14 cellular contexts compared by ENCODE assay signal in genomic region chr14:28057286-28058011, GRCh38.
DNase-seq lines count a peak whose midpoint lies in the region; ATAC-seq, FAIRE-seq and TF ChIP-seq lines count a peak whose summit lies in the region.
"Had no signal": no experiment of that assay in that cellular context is flagged by ENCODE, and none has a peak within 500 bp of the region (broad histone marks: within the 10 kb centered on the region; RNA-seq: fewer than 3 reads in every experiment).

No MANE protein-coding gene starts in this region.

- H3K27ac ChIP-seq in BLaER1 treated with 17β-estradiol and CSF1 and Interleukin-3, amounts not matched to agents 10 nM and 100 nM, result peak overlapping the region in 7 of 11 experiments; percentile 15 to 58 (median 28); a peak in 8 of 22 replicates
- H3K27ac ChIP-seq in MM.1S (ENCODE audit: low read length) (peak overlapping the region; percentile 56), K562 (ENCODE audit: extremely low read depth, low read depth, low read length) (no peak overlapping the region), lower lobe of right lung (no peak overlapping the region)
- H3K27ac ChIP-seq in effector memory CD4-positive, alpha-beta T cell (ENCODE audit: insufficient read depth, low read length, poor library complexity, severe bottlenecking), result no peak overlapping the region
- H3K27ac ChIP-seq: heart left ventricle, upper lobe of left lung had no signal

- peak overlapping the region in 3 of 11 experiments; percentile 38 to 55 (median 53); a peak in 3 of 22 replicates for H3K9ac ChIP-seq in BLaER1 treated with 17β-estradiol and CSF1 and Interleukin-3, amounts not matched to agents 10 nM and 100 nM
- peak overlapping the region; percentile 3; the same call in 1 of the 2 replicates for H3K9ac ChIP-seq in MM.1S (ENCODE audit: low read length)
- H3K9ac ChIP-seq in K562 (ENCODE audit: insufficient read depth in 1 of 2, low read depth in 2 of 2, low read length in 2 of 2), result no peak overlapping the region

- no peaks in the 10 kb centered on the region for H3K9me1 ChIP-seq in K562 (ENCODE audit: control insufficient read depth, insufficient read depth, low read length)

- ATAC-seq in K562, result no peak
- ATAC-seq in lower lobe of right lung, result peak; percentile 47 to 51
- no peak for ATAC-seq in HG03095 (IDR thresholded peaks at IDR 0.05; ENCODE audit: unreplicated experiment)
- ATAC-seq in GM21737 (IDR thresholded peaks at IDR 0.05; ENCODE audit: unreplicated experiment), result no peak
- ATAC-seq: HCT116, heart left ventricle, T-helper 17 cell had no signal

- CTCF ChIA-PET in K562 (lab: Yijun Ruan, JAX; ENCODE audit: low intra/inter-chr PET ratio), result no interaction called here

- DNase-seq in MM.1S, result peak; percentile 58
- no peak for DNase-seq in K562 (ENCODE audit: extremely low read depth in 1 of 4, low spot score in 3 of 4)
- no peak for DNase-seq in lower lobe of right lung
- no peak for DNase-seq in stimulated activated CD4-positive, alpha-beta T cell treated with anti-CD3 and anti-CD28 coated beads, Interleukin-4, amount 100 ng/mL, for 24 hours
- DNase-seq in effector memory CD4-positive, alpha-beta T cell, result no peak
- DNase-seq: activated T-cell treated with anti-CD3 and anti-CD28 coated beads, Interleukin-2, amount 50 U/mL, for 48 hours; heart left ventricle; NCI-H2227 treated with DMSO at 0.1 percent for 48 hours; T-helper 17 cell; upper lobe of left lung had no signal

- no peak for FAIRE-seq in K562 (lab: Jason Lieb, UNC)

- 0% methylated on average over 3 of the region's 3 CpGs for WGBS in K562 (ENCODE audit: insufficient coverage, low coverage, missing lambda C conversion rate)

- no peak for TF ChIP-seq RAD21 in K562 (CRISPR knock-in tag; conservative IDR thresholded peaks at IDR 0.05 in 1 of 2, IDR thresholded peaks at IDR 0.05 in 1 of 2)

- H3K9me2 ChIP-seq in MM.1S (replicated peaks; ENCODE audit: insufficient read depth, low read length), result no peaks in the 10 kb centered on the region

- H3K79me2 ChIP-seq in MM.1S (ENCODE audit: low read length), result no peaks in the 10 kb centered on the region
- H3K79me2 ChIP-seq in K562 (ENCODE audit: control insufficient read depth, insufficient read depth, low read length), result no peaks in the 10 kb centered on the region

- H3K9me3 ChIP-seq in BLaER1 treated with 17β-estradiol and CSF1 and Interleukin-3, amounts not matched to agents 10 nM and 100 nM (replicated peaks in 1 of 11), result no peaks in the 10 kb centered on the region
- H3K9me3 ChIP-seq in MM.1S (replicated peaks; ENCODE audit: insufficient read depth, low read length), result no peaks in the 10 kb centered on the region
- no peaks in the 10 kb centered on the region for H3K9me3 ChIP-seq in K562 (replicated peaks; ENCODE audit: control insufficient read depth, insufficient read depth, low read depth, low read length)
- no peaks in the 10 kb centered on the region for H3K9me3 ChIP-seq in lower lobe of right lung
- peaks cover 10% of the 10 kb centered on the region for H3K9me3 ChIP-seq in effector memory CD4-positive, alpha-beta T cell (ENCODE audit: control insufficient read depth, low read length)
- H3K9me3 ChIP-seq: upper lobe of left lung had no signal

- in situ Hi-C loops in K562 (cut with MboI), result no loop called here

- peak overlapping the region; percentile 57 for H2AFZ ChIP-seq in MM.1S (ENCODE audit: low read length)
- H2AFZ ChIP-seq in K562 (ENCODE audit: low read depth, low read length), result no peak overlapping the region

- intact Hi-C loops in K562 (cut with micrococcal nuclease), result no loop called here
- intact Hi-C loops in lower lobe of right lung (cut with DNase I), result no loop called here

- no peak for TF ChIP-seq POLR2A in K562 (conservative IDR thresholded peaks at IDR 0.05)

- no peak for TF ChIP-seq EP300 in K562 (IDR thresholded peaks at IDR 0.05; ENCODE audit: low read length)

- H3K27me3 ChIP-seq in BLaER1 treated with 17β-estradiol and CSF1 and Interleukin-3, amounts not matched to agents 10 nM and 100 nM, result no peaks in the 10 kb centered on the region
- no peaks in the 10 kb centered on the region for H3K27me3 ChIP-seq in MM.1S (replicated peaks; ENCODE audit: insufficient read depth, low read length)
- H3K27me3 ChIP-seq in K562 (ENCODE audit: control insufficient read depth in 2 of 2, insufficient read depth in 2 of 2, low read length in 2 of 2), result no peaks in the 10 kb centered on the region
- no peaks in the 10 kb centered on the region for H3K27me3 ChIP-seq in lower lobe of right lung (ENCODE audit: low read depth)
- no peaks in the 10 kb centered on the region for H3K27me3 ChIP-seq in effector memory CD4-positive, alpha-beta T cell (replicated peaks; ENCODE audit: control insufficient read depth, insufficient read depth, low read length, poor library complexity, severe bottlenecking)
- H3K27me3 ChIP-seq: heart left ventricle, upper lobe of left lung had no signal

- H3K4me2 ChIP-seq in BLaER1 treated with 17β-estradiol and CSF1 and Interleukin-3, amounts not matched to agents 10 nM and 100 nM, result peak overlapping the region; percentile 52 to 72 (median 63)
- H3K4me2 ChIP-seq in MM.1S (ENCODE audit: low read depth, low read length) (peak overlapping the region; percentile 60), K562 (ENCODE audit: insufficient read depth, low read length) (no peak overlapping the region)

- no peaks in the 10 kb centered on the region for H3K36me3 ChIP-seq in BLaER1 treated with 17β-estradiol and CSF1 and Interleukin-3, amounts not matched to agents 10 nM and 100 nM
- H3K36me3 ChIP-seq in MM.1S (replicated peaks; ENCODE audit: insufficient read depth, low read length), result no peaks in the 10 kb centered on the region
- H3K36me3 ChIP-seq in K562 (ENCODE audit: control insufficient read depth, insufficient read depth, low read length), result no peaks in the 10 kb centered on the region
- no peaks in the 10 kb centered on the region for H3K36me3 ChIP-seq in lower lobe of right lung
- no peaks in the 10 kb centered on the region for H3K36me3 ChIP-seq in effector memory CD4-positive, alpha-beta T cell (ENCODE audit: control insufficient read depth, insufficient read depth, low read length)
- H3K36me3 ChIP-seq: heart left ventricle, upper lobe of left lung had no signal

- TF ChIP-seq CTCF in MM.1S (IDR thresholded peaks at IDR 0.05; ENCODE audit: low read length) (no peak), K562 (IDR thresholded peaks at IDR 0.05 in 2 of 3, conservative IDR thresholded peaks at IDR 0.05 in 1 of 3; ENCODE audit: insufficient read depth in 2 of 3, low read depth in 1 of 3, low read length in 3 of 3) (no peak), lower lobe of right lung (IDR thresholded peaks at IDR 0.05) (no peak)

- no TSS peak for BruUV-seq in K562 (replicated peaks; lab: Mats Ljungman, UMichigan)

- H3K4me1 ChIP-seq in BLaER1 treated with 17β-estradiol and CSF1 and Interleukin-3, amounts not matched to agents 10 nM and 100 nM, result peaks cover 0 to 13% (median 5%) of the 10 kb centered on the region in 10 experiments; a peak in 9 of 20 replicates
- H3K4me1 ChIP-seq in MM.1S (ENCODE audit: low read length) (peaks cover 12% of the 10 kb centered on the region; the same call in 1 of the 2 replicates), K562 (replicated peaks in 1 of 2; ENCODE audit: control insufficient read depth in 2 of 2, insufficient read depth in 2 of 2, low read length in 2 of 2) (no peaks in the 10 kb centered on the region), lower lobe of right lung (no peaks in the 10 kb centered on the region)
- no peaks in the 10 kb centered on the region for H3K4me1 ChIP-seq in effector memory CD4-positive, alpha-beta T cell (ENCODE audit: control insufficient read depth, insufficient read depth, low read length, poor library complexity, severe bottlenecking)
- H3K4me1 ChIP-seq: heart left ventricle had no signal

- no peaks in the 10 kb centered on the region for H4K20me1 ChIP-seq in BLaER1 treated with 17β-estradiol and CSF1 and Interleukin-3, amounts not matched to agents 10 nM and 100 nM
- H4K20me1 ChIP-seq in MM.1S (ENCODE audit: insufficient read depth, low read length) (no peaks in the 10 kb centered on the region), K562 (replicated peaks; ENCODE audit: control insufficient read depth, insufficient read depth, low read length) (no peaks in the 10 kb centered on the region)

- POLR2A ChIA-PET in K562 (lab: Yijun Ruan, JAX), result no interaction called here

- no peaks in the 10 kb centered on the region for H3F3A ChIP-seq in MM.1S (ENCODE audit: insufficient read depth, low read length)

- peak overlapping the region in 3 of 10 experiments; percentile 12 to 43 (median 30); a peak in 4 of 20 replicates for H3K4me3 ChIP-seq in BLaER1 treated with 17β-estradiol and CSF1 and Interleukin-3, amounts not matched to agents 10 nM and 100 nM
- H3K4me3 ChIP-seq in MM.1S (ENCODE audit: low read length), result peak overlapping the region; percentile 15; the same call in 1 of the 2 replicates
- no peak overlapping the region for H3K4me3 ChIP-seq in K562
- peak overlapping the region; percentile 32 for H3K4me3 ChIP-seq in lower lobe of right lung
- no peak overlapping the region for H3K4me3 ChIP-seq in effector memory CD4-positive, alpha-beta T cell (ENCODE audit: insufficient read depth, low read depth, low read length, poor library complexity, severe bottlenecking)

TF ChIP-seq in K562, 482 proteins besides CTCF, POLR2A, EP300 and RAD21 (continues in another document):
- TF ChIP-seq GATA2 (CRISPR knock-in tag; IDR thresholded peaks at IDR 0.05), result peak; percentile 50; the same call in 1 of the 2 replicates
- no peak for TF ChIP-seq CSDE1 (IDR thresholded peaks at IDR 0.05)
- TF ChIP-seq, protein P1, sequence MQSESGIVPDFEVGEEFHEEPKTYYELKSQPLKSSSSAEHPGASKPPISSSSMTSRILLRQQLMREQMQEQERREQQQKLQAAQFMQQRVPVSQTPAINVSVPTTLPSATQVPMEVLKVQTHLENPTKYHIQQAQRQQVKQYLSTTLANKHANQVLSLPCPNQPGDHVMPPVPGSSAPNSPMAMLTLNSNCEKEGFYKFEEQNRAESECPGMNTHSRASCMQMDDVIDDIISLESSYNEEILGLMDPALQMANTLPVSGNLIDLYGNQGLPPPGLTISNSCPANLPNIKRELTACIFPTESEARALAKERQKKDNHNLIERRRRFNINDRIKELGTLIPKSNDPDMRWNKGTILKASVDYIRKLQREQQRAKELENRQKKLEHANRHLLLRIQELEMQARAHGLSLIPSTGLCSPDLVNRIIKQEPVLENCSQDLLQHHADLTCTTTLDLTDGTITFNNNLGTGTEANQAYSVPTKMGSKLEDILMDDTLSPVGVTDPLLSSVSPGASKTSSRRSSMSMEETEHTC (IDR thresholded peaks at IDR 0.05), result no peak
- no peak for TF ChIP-seq HMGN3 (IDR thresholded peaks at IDR 0.05; ENCODE audit: borderline replicate concordance, extremely low read depth, insufficient read length, low read depth, low read length)
- TF ChIP-seq ZNF184 (CRISPR knock-in tag; IDR thresholded peaks at IDR 0.05), result no peak
- TF ChIP-seq ZNF79 (CRISPR knock-in tag; IDR thresholded peaks at IDR 0.05; ENCODE audit: low read depth), result no peak
- TF ChIP-seq TCF3 (CRISPR knock-in tag; IDR thresholded peaks at IDR 0.05), result peak; percentile 83
- no peak for TF ChIP-seq CBX2 (IDR thresholded peaks at IDR 0.05; ENCODE audit: insufficient read depth, low read length, poor library complexity, severe bottlenecking)
- TF ChIP-seq RNF2 (IDR thresholded peaks at IDR 0.05), result no peak

Comparison
In these comparisons a context has a peak if more than half of its experiments do, and no peak if none do; other contexts are left out.
1. H3K27ac ChIP-seq: peak in BLaER1 treated with 17β-estradiol and CSF1 and Interleukin-3, amounts not matched to agents 10 nM and 100 nM (7 of 11) and MM.1S (single experiment); none in K562 (single experiment), lower lobe of right lung (single experiment) and effector memory CD4-positive, alpha-beta T cell (single experiment).
2. H3K4me3 ChIP-seq: peak in MM.1S (single experiment) and lower lobe of right lung (single experiment); none in K562 (single experiment) and effector memory CD4-positive, alpha-beta T cell (single experiment).
3. ATAC-seq: peak in lower lobe of right lung (2 of 2); none in K562 (single experiment), HG03095 (single experiment) and GM21737 (single experiment).